21 cellular contexts compared by ENCODE assay signal in genomic region chr17:17183744-17184143, GRCh38. TPM values are rescaled to one million over a fixed set of nuclear protein-coding genes. Genes with fewer than 3 reads are reported as not detected.
DNase-seq lines count a peak whose midpoint lies in the region; ATAC-seq, FAIRE-seq and TF ChIP-seq lines count a peak whose summit lies in the region.
"Had no signal": no experiment of that assay in that cellular context is flagged by ENCODE, and none has a peak within 500 bp of the region (broad histone marks: within the 10 kb centered on the region; RNA-seq: fewer than 3 reads in every experiment).

No MANE protein-coding gene starts in this region.

- H3K4me3 Mint-ChIP-seq in activated T-cell treated with anti-CD3 and anti-CD28 coated beads, Interleukin-2, amount 50 U/mL, for 24 hours = no peak overlapping the region
- H3K4me3 Mint-ChIP-seq in activated CD4-positive, alpha-beta memory T cell treated with anti-CD3 and anti-CD28 coated beads for 36 hours = no peak overlapping the region
- no peak overlapping the region for H3K4me3 Mint-ChIP-seq in neural crest cell
- H3K4me3 Mint-ChIP-seq: activated B cell treated with CpG ODN at 0.5 μM for 24 hours; central memory CD8-positive, alpha-beta T cell; nephron progenitor cell had no signal

- H3K9me3 ChIP-seq in heart left ventricle (no peaks in the 10 kb centered on the region), body of pancreas (no peaks in the 10 kb centered on the region)
- H3K9me3 ChIP-seq: psoas muscle, spleen had no signal

- peaks cover 88% of the 10 kb centered on the region for H3K36me3 Mint-ChIP-seq in activated T-cell treated with anti-CD3 and anti-CD28 coated beads, Interleukin-2, amount 50 U/mL, for 24 hours (ENCODE audit: low read depth)
- H3K36me3 Mint-ChIP-seq in activated CD4-positive, alpha-beta memory T cell treated with anti-CD3 and anti-CD28 coated beads for 36 hours = peaks cover 38% of the 10 kb centered on the region
- peaks cover 12% of the 10 kb centered on the region for H3K36me3 Mint-ChIP-seq in neural crest cell (ENCODE audit: low read depth)

- H3K36me3 ChIP-seq in heart left ventricle (peaks cover 0 to 95% (median 77%) of the 10 kb centered on the region in 9 donors), body of pancreas (replicated peaks in 1 of 2; ENCODE audit: insufficient read depth in 1 of 2, low read depth in 2 of 2) (peaks cover 14 to 21% of the 10 kb centered on the region in 2 donors)

- no peaks in the 10 kb centered on the region for H3K27me3 Mint-ChIP-seq in activated T-cell treated with anti-CD3 and anti-CD28 coated beads, Interleukin-2, amount 50 U/mL, for 24 hours
- H3K27me3 Mint-ChIP-seq in activated CD4-positive, alpha-beta memory T cell treated with anti-CD3 and anti-CD28 coated beads for 36 hours = no peaks in the 10 kb centered on the region
- no peaks in the 10 kb centered on the region for H3K27me3 Mint-ChIP-seq in neural crest cell (ENCODE audit: low read depth)
- H3K27me3 Mint-ChIP-seq: activated B cell treated with CpG ODN at 0.5 μM for 24 hours; central memory CD8-positive, alpha-beta T cell had no signal

- TF ChIP-seq CTCF in heart left ventricle (IDR thresholded peaks at IDR 0.05) (no peak), neural crest cell (conservative IDR thresholded peaks at IDR 0.05) (no peak), body of pancreas (IDR thresholded peaks at IDR 0.05) (no peak)

- no peak for DNase-seq in activated T-cell treated with anti-CD3 and anti-CD28 coated beads, Interleukin-2, amount 50 U/mL, for 24 hours
- DNase-seq in activated T-cell treated with anti-CD3 and anti-CD28 coated beads for 4 hours = no peak
- peak; percentile 60 for DNase-seq in activated CD4-positive, alpha-beta memory T cell treated with anti-CD3 and anti-CD28 coated beads for 36 hours
- no peak for DNase-seq in heart left ventricle
- no peak for DNase-seq in neural crest cell (ENCODE audit: low read depth, low spot score)
- DNase-seq in urothelium cell line (ENCODE audit: low spot score) = no peak
- no peak for DNase-seq in body of pancreas
- DNase-seq: activated B cell treated with CpG ODN at 0.5 μM for 24 hours; amniotic stem cell; DND-41; effector CD8-positive, alpha-beta T cell; mammary epithelial cell; NCI-H1105; NCI-H526; nephron progenitor cell; psoas muscle; SHP77; spleen had no signal

- TF ChIP-seq POLR2A in heart left ventricle (IDR thresholded peaks at IDR 0.05) (no peak), body of pancreas (IDR thresholded peaks at IDR 0.05) (no peak)

- peaks cover 82% of the 10 kb centered on the region for H3K4me1 Mint-ChIP-seq in activated T-cell treated with anti-CD3 and anti-CD28 coated beads, Interleukin-2, amount 50 U/mL, for 24 hours (ENCODE audit: low read depth)
- peaks cover 71% of the 10 kb centered on the region for H3K4me1 Mint-ChIP-seq in activated CD4-positive, alpha-beta memory T cell treated with anti-CD3 and anti-CD28 coated beads for 36 hours (ENCODE audit: low read depth)
- H3K4me1 Mint-ChIP-seq in neural crest cell = no peaks in the 10 kb centered on the region

- ATAC-seq in heart left ventricle (peak; percentile 44 to 72 (median 56)), body of pancreas (no peak), GM19463 (IDR thresholded peaks at IDR 0.05; ENCODE audit: unreplicated experiment) (no peak)
- ATAC-seq: psoas muscle had no signal

- intact Hi-C loops in activated CD4-positive, alpha-beta memory T cell treated with anti-CD3 and anti-CD28 coated beads for 36 hours (cut with micrococcal nuclease) = loop anchor here (10.0 kb wide), 1 partner anchor 69 kb away; no protein-coding TSS in a partner anchor
- intact Hi-C loops in heart left ventricle (cut with DNase I) = loop anchor here in 1 of 10 donors (10.0 kb wide), 1 partner anchor 51 kb away; the partner anchor contains the start of gene FLCN
- intact Hi-C loops in body of pancreas (cut with DNase I) = no loop called here

- CTCF ChIA-PET in activated CD4-positive, alpha-beta memory T cell treated with anti-CD3 and anti-CD28 coated beads for 36 hours (lab: Charles Lee) = interaction anchor here (1.6 kb wide), 1 partner anchor 42 kb away, joined by 9 read pairs; no protein-coding TSS in a partner anchor

- H3K4me1 ChIP-seq in heart left ventricle (peaks cover 0 to 79% (median 51%) of the 10 kb centered on the region in 12 donors), body of pancreas (peaks cover 26% of the 10 kb centered on the region)
- H3K4me1 ChIP-seq: psoas muscle had no signal

- no peak overlapping the region for H3K4me3 ChIP-seq in heart left ventricle
- H3K4me3 ChIP-seq in body of pancreas = no peak overlapping the region
- H3K4me3 ChIP-seq: psoas muscle, spleen had no signal

- POLR2A ChIA-PET in activated CD4-positive, alpha-beta memory T cell treated with anti-CD3 and anti-CD28 coated beads for 36 hours (lab: Charles Lee) = interaction anchor here (0.8 to 1.2 kb wide), 2 partner anchors 21 to 32 kb away, joined by 4 read pairs; no protein-coding TSS in a partner anchor

- H3K9me3 Mint-ChIP-seq in activated T-cell treated with anti-CD3 and anti-CD28 coated beads, Interleukin-2, amount 50 U/mL, for 24 hours = no peaks in the 10 kb centered on the region
- no peaks in the 10 kb centered on the region for H3K9me3 Mint-ChIP-seq in activated CD4-positive, alpha-beta memory T cell treated with anti-CD3 and anti-CD28 coated beads for 36 hours
- no peaks in the 10 kb centered on the region for H3K9me3 Mint-ChIP-seq in neural crest cell
- H3K9me3 Mint-ChIP-seq: activated B cell treated with CpG ODN at 0.5 μM for 24 hours; central memory CD8-positive, alpha-beta T cell; nephron progenitor cell had no signal

- H3K27ac ChIP-seq in heart left ventricle (peak overlapping the region in 9 of 12 donors; percentile 20 to 75 (median 54)), body of pancreas (no peak overlapping the region)
- H3K27ac ChIP-seq: psoas muscle had no signal

- peak overlapping the region; percentile 80 for H3K27ac Mint-ChIP-seq in activated T-cell treated with anti-CD3 and anti-CD28 coated beads, Interleukin-2, amount 50 U/mL, for 24 hours
- H3K27ac Mint-ChIP-seq in activated CD4-positive, alpha-beta memory T cell treated with anti-CD3 and anti-CD28 coated beads for 36 hours = peak overlapping the region; percentile 28
- peak overlapping the region; percentile 43 for H3K27ac Mint-ChIP-seq in neural crest cell (ENCODE audit: unreplicated experiment)
- H3K27ac Mint-ChIP-seq: activated B cell treated with CpG ODN at 0.5 μM for 24 hours had no signal

- FAIRE-seq in urothelium cell line (lab: Jason Lieb, UNC) = no peak
- FAIRE-seq: H54 had no signal

- 60 to 66% (median 63%) methylated on average over 4 of the region's 4 CpGs for WGBS in heart left ventricle, 4 donors
- 83 to 89% methylated on average over 4 of the region's 4 CpGs for WGBS in body of pancreas, 2 donors

- H3K27me3 ChIP-seq in heart left ventricle (no peaks in the 10 kb centered on the region), body of pancreas (no peaks in the 10 kb centered on the region)
- H3K27me3 ChIP-seq: spleen had no signal

RNA-seq across cellular contexts. Expression of gene PLD6, which starts 22.4 kb away (rescaled TPM):
- 1 to 10 TPM; 9.3 to 9.4 TPM for total RNA-seq in activated CD4-positive, alpha-beta memory T cell treated with anti-CD3 and anti-CD28 coated beads for 36 hours
- total RNA-seq in heart left ventricle (10 to 100 TPM in 3 of 9 donors, 1 to 10 TPM in 6; 5.1 to 11.8 (median 7.1) TPM), neural crest cell (0.23 TPM in 1 of 2 replicates, not detected in the other), body of pancreas (1 to 10 TPM; 3.6 to 6.6 TPM)
- 1 to 10 TPM; 3.8 to 4.7 TPM for polyA plus RNA-seq in heart left ventricle

RNA-seq across cellular contexts. Expression of gene FLCN, which starts 53.2 kb away (rescaled TPM):
- total RNA-seq in activated CD4-positive, alpha-beta memory T cell treated with anti-CD3 and anti-CD28 coated beads for 36 hours = 10 to 100 TPM; 24.0 to 24.6 TPM
- total RNA-seq in heart left ventricle (100 to 1,000 TPM in 1 of 9 donors, 10 to 100 TPM in 8; 26.5 to 120 (median 32.6) TPM), neural crest cell (38.7 and 44.4 TPM in 2 replicates), body of pancreas (10 to 100 TPM; 35.8 to 64.3 TPM)
- 10 to 100 TPM; 21.1 to 44.3 TPM for polyA plus RNA-seq in heart left ventricle

Comparison
In these comparisons a context has a peak if more than half of its experiments do, and no peak if none do; other contexts are left out.
1. H3K27ac Mint-ChIP-seq: peak in every context shown above with its lines; median percentile 80 in activated T-cell treated with anti-CD3 and anti-CD28 coated beads, Interleukin-2, amount 50 U/mL, for 24 hours; 43 in neural crest cell; 28 in activated CD4-positive, alpha-beta memory T cell treated with anti-CD3 and anti-CD28 coated beads for 36 hours.
2. ATAC-seq: peak in heart left ventricle (4 of 4); none in body of pancreas (single experiment) and GM19463 (single experiment).
3. H3K27ac ChIP-seq: peak in heart left ventricle (9 of 12); none in body of pancreas (0 of 4).